In genomic region chr11:125188021-125188420, GRCh38 we compare ENCODE assay signal across 18 cellular contexts. TPM values are rescaled to one million over a fixed set of nuclear protein-coding genes. Genes with fewer than 3 reads are reported as not detected.
"Had no signal": no experiment of that assay in that cellular context is flagged by ENCODE, and none has a peak within 500 bp of the region (broad histone marks: within the 10 kb centered on the region; RNA-seq: fewer than 3 reads in every experiment).

No MANE protein-coding gene starts in this region.

- H3K27ac Mint-ChIP-seq: activated CD4-positive, alpha-beta T cell treated with anti-CD3 and anti-CD28 coated beads, Interleukin-2, amount 10 ng/mL, durations not matched to agents 7 days and 5 days; activated naive CD4-positive, alpha-beta T cell treated with anti-CD3 and anti-CD28 coated beads for 36 hours; naive B cell; progenitor cell of endocrine pancreas; T-cell had no signal

- H3K4me3 Mint-ChIP-seq: activated CD4-positive, alpha-beta T cell treated with anti-CD3 and anti-CD28 coated beads, Interleukin-2, amount 10 ng/mL, durations not matched to agents 7 days and 5 days; activated naive CD4-positive, alpha-beta T cell treated with anti-CD3 and anti-CD28 coated beads for 36 hours; activated T-cell treated with anti-CD3 and anti-CD28 coated beads, Interleukin-2, amount 50 U/mL, for 4 hours; naive B cell; neural crest cell; T-cell had no signal

- H3K27me3 Mint-ChIP-seq: progenitor cell of endocrine pancreas had no signal

- H3K36me3 Mint-ChIP-seq: T-cell had no signal

- H3K4me3 ChIP-seq: esophagus squamous epithelium, left lung, right atrium auricular region, thyroid gland had no signal

- H3K4me1 Mint-ChIP-seq: activated CD4-positive, alpha-beta T cell treated with anti-CD3 and anti-CD28 coated beads, Interleukin-2, amount 10 ng/mL, durations not matched to agents 7 days and 5 days; naive B cell; T-cell had no signal

- ATAC-seq: activated T-cell treated with anti-CD3 and anti-CD28 coated beads, Interleukin-2, amount 50 U/mL, for 4 hours; left lung; T-cell had no signal

- H3K9me3 Mint-ChIP-seq: activated CD4-positive, alpha-beta T cell treated with anti-CD3 and anti-CD28 coated beads, Interleukin-2, amount 10 ng/mL, durations not matched to agents 7 days and 5 days; activated naive CD4-positive, alpha-beta T cell treated with anti-CD3 and anti-CD28 coated beads for 36 hours had no signal

- H3K27ac ChIP-seq: brain microvascular endothelial cell, esophagus squamous epithelium, left lung, right atrium auricular region, thyroid gland had no signal

- DNase-seq: activated CD4-positive, alpha-beta T cell treated with anti-CD3 and anti-CD28 coated beads, Interleukin-2, amount 10 ng/mL, durations not matched to agents 7 days and 5 days; activated CD4-positive, CD25-positive, alpha-beta regulatory T cell; activated CD8-positive, alpha-beta memory T cell treated with anti-CD3 and anti-CD28 coated beads, Interleukin-2, amount 50 U/mL, for 4 hours; activated naive CD4-positive, alpha-beta T cell treated with anti-CD3 and anti-CD28 coated beads for 36 hours; activated T-cell treated with anti-CD3 and anti-CD28 coated beads, Interleukin-2, amount 50 U/mL, for 4 hours; brain microvascular endothelial cell; cortex of kidney; esophagus squamous epithelium; hippocampal formation; left lung; naive B cell; stimulated activated CD4-positive, alpha-beta T cell treated with anti-CD3 and anti-CD28 coated beads, Interleukin-2, amount 100 ng/mL, for 24 hours; stimulated activated naive CD4-positive, alpha-beta T cell treated with Interleukin-2 at 50 U/mL for 16 hours; T-cell; thyroid gland had no signal

RNA-seq across cellular contexts. Expression of gene PKNOX2, which starts 23.5 kb away (rescaled TPM):
- total RNA-seq: activated CD4-positive, alpha-beta T cell treated with anti-CD3 and anti-CD28 coated beads, Interleukin-2, amount 10 ng/mL, durations not matched to agents 7 days and 5 days; activated naive CD4-positive, alpha-beta T cell treated with anti-CD3 and anti-CD28 coated beads for 36 hours had no signal
